21 cellular contexts compared by ENCODE assay signal in genomic region chr12:75714462-75715322, GRCh38.
DNase-seq lines count a peak whose midpoint lies in the region; TF ChIP-seq lines count a peak whose summit lies in the region.
"Had no signal": no experiment of that assay in that cellular context is flagged by ENCODE, and none has a peak within 500 bp of the region (broad histone marks: within the 10 kb centered on the region; RNA-seq: fewer than 3 reads in every experiment).

No MANE protein-coding gene starts in this region.

- no peak for TF ChIP-seq RAD21 in SK-N-SH (IDR thresholded peaks at IDR 0.05; ENCODE audit: low read length)

- peak overlapping the region; percentile 15 for H3K4me3 Mint-ChIP-seq in type B pancreatic cell
- H3K4me3 Mint-ChIP-seq: CD14-positive monocyte; dendritic cell treated with granulocyte-macrophage colony-stimulating factor and Interleukin-4, amounts not matched to agents 40 ng/mL and 50 ng/mL, for 4 days; IgD-negative memory B cell; natural killer cell treated with Interleukin-12 subunit alpha and Interleukin-12 subunit beta and Interleukin-15 and Interleukin-18, amount 100 ng/mL, for 72 hours had no signal

- no peaks in the 10 kb centered on the region for H3K79me2 ChIP-seq in mammary epithelial cell (ENCODE audit: insufficient read depth, low read length)
- no peaks in the 10 kb centered on the region for H3K79me2 ChIP-seq in SK-N-SH (ENCODE audit: insufficient read depth)

- intact Hi-C loops in mammary epithelial cell (cut with micrococcal nuclease), result no loop called here
- intact Hi-C loops in breast epithelium (cut with DNase I; ENCODE audit: low total_unique reads), result no loop called here
- intact Hi-C loops in esophagus squamous epithelium (cut with DNase I), result no loop called here

- CTCF ChIA-PET in mammary epithelial cell (lab: Charles Lee; ENCODE audit: low non-redundant PET), result no interaction called here
- CTCF ChIA-PET in SK-N-SH (lab: Yijun Ruan, JAX), result no interaction called here

- peaks cover 5% of the 10 kb centered on the region for H3K9me3 Mint-ChIP-seq in type B pancreatic cell
- H3K9me3 Mint-ChIP-seq: CD14-positive monocyte; dendritic cell treated with granulocyte-macrophage colony-stimulating factor and Interleukin-4, amounts not matched to agents 40 ng/mL and 50 ng/mL, for 4 days; natural killer cell treated with Interleukin-12 subunit alpha and Interleukin-12 subunit beta and Interleukin-15 and Interleukin-18, amount 100 ng/mL, for 72 hours had no signal

- TF ChIP-seq POLR2A in breast epithelium (IDR thresholded peaks at IDR 0.05) (no peak), esophagus squamous epithelium (IDR thresholded peaks at IDR 0.05) (no peak)

- H3K27me3 Mint-ChIP-seq in type B pancreatic cell, result no peaks in the 10 kb centered on the region
- H3K27me3 Mint-ChIP-seq: dendritic cell treated with granulocyte-macrophage colony-stimulating factor and Interleukin-4, amounts not matched to agents 40 ng/mL and 50 ng/mL, for 4 days; IgD-negative memory B cell had no signal

- 94% methylated on average over 2 of the region's 2 CpGs for WGBS in mammary epithelial cell (ENCODE audit: low coverage, missing lambda C conversion rate)
- WGBS in SK-N-SH (ENCODE audit: low lambda C conversion rate), result 54% methylated on average over 2 of the region's 2 CpGs
- WGBS in esophagus squamous epithelium, 2 donors, result 29 to 58% methylated on average over 2 of the region's 2 CpGs

- H3K4me1 ChIP-seq in mammary epithelial cell (ENCODE audit: insufficient read depth, low read length) (peaks cover 47% of the 10 kb centered on the region), breast epithelium (no peaks in the 10 kb centered on the region), SK-N-SH (ENCODE audit: control insufficient read depth in 1 of 2, insufficient read depth in 2 of 2, low read depth in 1 of 2, low read length in 1 of 2) (peaks cover 3 to 17% of the 10 kb centered on the region in 2 experiments), esophagus squamous epithelium (peaks cover 12 to 98% (median 30%) of the 10 kb centered on the region in 3 donors)

- TF ChIP-seq EP300 in SK-N-SH (IDR thresholded peaks at IDR 0.05; ENCODE audit: borderline replicate concordance in 1 of 2, low read depth in 1 of 2, low read length in 1 of 2), result no peak

- DNase-seq in mammary epithelial cell (peak; percentile 53), breast epithelium (ENCODE audit: low spot score in 2 of 2) (no peak), SK-N-SH (no peak), esophagus squamous epithelium (lab: John Stamatoyannopoulos, UW) (no peak), type B pancreatic cell (ENCODE audit: extremely low spot score, unreplicated experiment) (no peak), RKO (ENCODE audit: low spot score) (no peak), NCI-H1105 (lab: John Stamatoyannopoulos, UW) (no peak), NCI-H146 treated with DMSO at 0.1 percent for 48 hours (lab: John Stamatoyannopoulos, UW; ENCODE audit: unreplicated experiment) (no peak)
- DNase-seq: amniotic stem cell, foreskin melanocyte, left ventricle myocardium inferior, NCI-H146, NCI-H2171 treated with DMSO at 0.1 percent for 48 hours, NCI-H526 treated with DMSO at 0.1 percent for 48 hours, pancreas had no signal

- TSS peak; percentile 45 for BruUV-seq in mammary epithelial cell (replicated peaks; lab: Mats Ljungman, UMichigan)

- no peaks in the 10 kb centered on the region for H3K27me3 ChIP-seq in mammary epithelial cell (ENCODE audit: insufficient read depth, low read length)
- no peaks in the 10 kb centered on the region for H3K27me3 ChIP-seq in breast epithelium
- no peaks in the 10 kb centered on the region for H3K27me3 ChIP-seq in SK-N-SH (ENCODE audit: insufficient read depth)
- H3K27me3 ChIP-seq in esophagus squamous epithelium, result no peaks in the 10 kb centered on the region
- H3K27me3 ChIP-seq: pancreas, vagina had no signal

- H3K9me2 ChIP-seq in SK-N-SH, result no peaks in the 10 kb centered on the region

- in situ Hi-C loops in mammary epithelial cell (cut with MboI; ENCODE audit: low sequenced_read_pairs in 2 of 2), result no loop called here

- TF ChIP-seq CTCF in mammary epithelial cell (conservative IDR thresholded peaks at IDR 0.05 in 1 of 2, IDR thresholded peaks at IDR 0.05 in 1 of 2; ENCODE audit: extremely low read depth in 1 of 2, insufficient read depth in 1 of 2, low read depth in 1 of 2, low read length in 2 of 2) (no peak), breast epithelium (IDR thresholded peaks at IDR 0.05) (no peak), SK-N-SH (IDR thresholded peaks at IDR 0.05) (no peak), esophagus squamous epithelium (IDR thresholded peaks at IDR 0.05) (no peak), type B pancreatic cell (conservative IDR thresholded peaks at IDR 0.05) (no peak)

- H3K27ac ChIP-seq in mammary epithelial cell (ENCODE audit: insufficient read depth, low read depth, low read length) (peak overlapping the region; percentile 47), breast epithelium (no peak overlapping the region), SK-N-SH (ENCODE audit: low read depth in 2 of 2, low read length in 1 of 2) (no peak overlapping the region), esophagus squamous epithelium (peak overlapping the region in 3 of 4 donors; percentile 71 to 87 (median 83))
- H3K27ac ChIP-seq: HL-60, left ventricle myocardium inferior, pancreas, vagina had no signal

- H3K9me3 ChIP-seq in mammary epithelial cell (replicated peaks; ENCODE audit: insufficient read depth, low read length), result no peaks in the 10 kb centered on the region
- no peaks in the 10 kb centered on the region for H3K9me3 ChIP-seq in breast epithelium
- H3K9me3 ChIP-seq in SK-N-SH, result no peaks in the 10 kb centered on the region
- no peaks in the 10 kb centered on the region for H3K9me3 ChIP-seq in esophagus squamous epithelium
- H3K9me3 ChIP-seq: left ventricle myocardium inferior, pancreas, vagina had no signal

- H4K20me1 ChIP-seq in mammary epithelial cell (ENCODE audit: insufficient read depth, low read length) (no peaks in the 10 kb centered on the region), SK-N-SH (ENCODE audit: insufficient read depth) (no peaks in the 10 kb centered on the region)

- H3K4me3 ChIP-seq in mammary epithelial cell (replicated peaks in 1 of 3; ENCODE audit: insufficient read depth in 1 of 3, low read depth in 2 of 3, low read length in 3 of 3) (no peak overlapping the region), breast epithelium (no peak overlapping the region), SK-N-SH (ENCODE audit: low read depth in 2 of 2, low read length in 1 of 2) (no peak overlapping the region), esophagus squamous epithelium (no peak overlapping the region)
- H3K4me3 ChIP-seq: left ventricle myocardium inferior, pancreas, vagina had no signal

- POLR2A ChIA-PET in SK-N-SH (lab: Yijun Ruan, JAX), result no interaction called here

- no peak overlapping the region for H2AFZ ChIP-seq in mammary epithelial cell (ENCODE audit: low read depth, low read length)
- no peak overlapping the region for H2AFZ ChIP-seq in SK-N-SH (ENCODE audit: low read depth)

- H3K4me2 ChIP-seq in mammary epithelial cell (ENCODE audit: insufficient read depth, low read depth, low read length) (peak overlapping the region; percentile 24), SK-N-SH (no peak overlapping the region)

- H3F3A ChIP-seq in SK-N-SH (replicated peaks; ENCODE audit: insufficient read depth), result peaks cover 5% of the 10 kb centered on the region

- H3K4me1 Mint-ChIP-seq in type B pancreatic cell (ENCODE audit: unreplicated experiment), result peaks cover 55% of the 10 kb centered on the region
- H3K4me1 Mint-ChIP-seq: CD14-positive monocyte, IgD-negative memory B cell had no signal

- dilution Hi-C loops in mammary epithelial cell (cut with HindIII; ENCODE audit: low sequenced_read_pairs), result no loop called here

- H3K9ac ChIP-seq in mammary epithelial cell (ENCODE audit: insufficient read depth, low read length) (no peak overlapping the region), SK-N-SH (no peak overlapping the region)

- no peak overlapping the region for H3K27ac Mint-ChIP-seq in type B pancreatic cell
- H3K27ac Mint-ChIP-seq: CD14-positive monocyte; dendritic cell treated with granulocyte-macrophage colony-stimulating factor and Interleukin-4, amounts not matched to agents 40 ng/mL and 50 ng/mL, for 4 days; IgD-negative memory B cell had no signal

- no peaks in the 10 kb centered on the region for H3K36me3 ChIP-seq in mammary epithelial cell (ENCODE audit: insufficient read depth, low read length)
- no peaks in the 10 kb centered on the region for H3K36me3 ChIP-seq in breast epithelium
- H3K36me3 ChIP-seq in SK-N-SH (replicated peaks in 1 of 2; ENCODE audit: control insufficient read depth in 1 of 2, insufficient read depth in 2 of 2, low read length in 1 of 2), result no peaks in the 10 kb centered on the region
- no peaks in the 10 kb centered on the region for H3K36me3 ChIP-seq in esophagus squamous epithelium
- H3K36me3 ChIP-seq: left ventricle myocardium inferior, pancreas, vagina had no signal

- no peaks in the 10 kb centered on the region for H3K36me3 Mint-ChIP-seq in type B pancreatic cell
- H3K36me3 Mint-ChIP-seq: CD14-positive monocyte; IgD-negative memory B cell; natural killer cell treated with Interleukin-12 subunit alpha and Interleukin-12 subunit beta and Interleukin-15 and Interleukin-18, amount 100 ng/mL, for 72 hours had no signal

TF ChIP-seq in SK-N-SH, 30 proteins besides CTCF, POLR2A, EP300 and RAD21:
- TF ChIP-seq RXRA (IDR thresholded peaks at IDR 0.05; ENCODE audit: borderline replicate concordance, low read depth) (0 out of 2 replicates have a peak, but pooled peaks have one; percentile 43), IRF3 (IDR thresholded peaks at IDR 0.05; ENCODE audit: low read depth, low read length) (no peak)
TF ChIP-seq in SK-N-SH: peak in this region for 1.

Comparison
In these comparisons a context has a peak if more than half of its experiments do, and no peak if none do; other contexts are left out.
1. H3K27ac ChIP-seq: peak in mammary epithelial cell (single experiment) and esophagus squamous epithelium (3 of 4); none in breast epithelium (0 of 2) and SK-N-SH (0 of 2).